Comparison of ENCODE assay signal across 1 cellular context in genomic region chr7:98284335-98285036, GRCh38.
TF ChIP-seq lines count a peak whose summit lies in the region.

No MANE protein-coding gene starts in this region.

TF ChIP-seq in HepG2, 621 proteins besides CTCF, POLR2A, EP300 and RAD21 (continued from another document and continues in another):
- TF ChIP-seq, protein P1, sequence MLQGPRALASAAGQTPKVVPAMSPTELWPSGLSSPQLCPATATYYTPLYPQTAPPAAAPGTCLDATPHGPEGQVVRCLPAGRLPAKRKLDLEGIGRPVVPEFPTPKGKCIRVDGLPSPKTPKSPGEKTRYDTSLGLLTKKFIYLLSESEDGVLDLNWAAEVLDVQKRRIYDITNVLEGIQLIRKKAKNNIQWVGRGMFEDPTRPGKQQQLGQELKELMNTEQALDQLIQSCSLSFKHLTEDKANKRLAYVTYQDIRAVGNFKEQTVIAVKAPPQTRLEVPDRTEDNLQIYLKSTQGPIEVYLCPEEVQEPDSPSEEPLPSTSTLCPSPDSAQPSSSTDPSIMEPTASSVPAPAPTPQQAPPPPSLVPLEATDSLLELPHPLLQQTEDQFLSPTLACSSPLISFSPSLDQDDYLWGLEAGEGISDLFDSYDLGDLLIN (CRISPR knock-in tag; IDR thresholded peaks at IDR 0.05; ENCODE audit: borderline replicate concordance): no peak
- no peak for TF ChIP-seq TOE1 (CRISPR knock-in tag; IDR thresholded peaks at IDR 0.05)
- no peak for TF ChIP-seq ZNF224 (CRISPR knock-in tag; IDR thresholded peaks at IDR 0.05)
- no peak for TF ChIP-seq ZNF382 (CRISPR knock-in tag; IDR thresholded peaks at IDR 0.05; ENCODE audit: borderline replicate concordance)
- TF ChIP-seq ZBTB38 (CRISPR knock-in tag; IDR thresholded peaks at IDR 0.05): peak; percentile 79
- no peak for TF ChIP-seq RCOR2 (CRISPR knock-in tag; IDR thresholded peaks at IDR 0.05)
- no peak for TF ChIP-seq ZNF24 (IDR thresholded peaks at IDR 0.05)
- TF ChIP-seq, protein P2, sequence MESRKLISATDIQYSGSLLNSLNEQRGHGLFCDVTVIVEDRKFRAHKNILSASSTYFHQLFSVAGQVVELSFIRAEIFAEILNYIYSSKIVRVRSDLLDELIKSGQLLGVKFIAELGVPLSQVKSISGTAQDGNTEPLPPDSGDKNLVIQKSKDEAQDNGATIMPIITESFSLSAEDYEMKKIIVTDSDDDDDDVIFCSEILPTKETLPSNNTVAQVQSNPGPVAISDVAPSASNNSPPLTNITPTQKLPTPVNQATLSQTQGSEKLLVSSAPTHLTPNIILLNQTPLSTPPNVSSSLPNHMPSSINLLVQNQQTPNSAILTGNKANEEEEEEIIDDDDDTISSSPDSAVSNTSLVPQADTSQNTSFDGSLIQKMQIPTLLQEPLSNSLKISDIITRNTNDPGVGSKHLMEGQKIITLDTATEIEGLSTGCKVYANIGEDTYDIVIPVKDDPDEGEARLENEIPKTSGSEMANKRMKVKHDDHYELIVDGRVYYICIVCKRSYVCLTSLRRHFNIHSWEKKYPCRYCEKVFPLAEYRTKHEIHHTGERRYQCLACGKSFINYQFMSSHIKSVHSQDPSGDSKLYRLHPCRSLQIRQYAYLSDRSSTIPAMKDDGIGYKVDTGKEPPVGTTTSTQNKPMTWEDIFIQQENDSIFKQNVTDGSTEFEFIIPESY (CRISPR knock-in tag; IDR thresholded peaks at IDR 0.05): peak; percentile 98
- no peak for TF ChIP-seq RFX5 (IDR thresholded peaks at IDR 0.05; ENCODE audit: low read depth, low read length)
- no peak for TF ChIP-seq ZKSCAN1 (IDR thresholded peaks at IDR 0.05; ENCODE audit: low read length)
- no peak for TF ChIP-seq CEBPB (IDR thresholded peaks at IDR 0.05; ENCODE audit: borderline replicate concordance, low read depth, low read length)
- no peak for TF ChIP-seq ZNF780A (CRISPR knock-in tag; IDR thresholded peaks at IDR 0.05)
- TF ChIP-seq HMG20A (CRISPR knock-in tag; IDR thresholded peaks at IDR 0.05; ENCODE audit: borderline replicate concordance): no peak
- no peak for TF ChIP-seq AHDC1 (CRISPR knock-in tag; IDR thresholded peaks at IDR 0.05; ENCODE audit: borderline replicate concordance)
- TF ChIP-seq ATF1 (CRISPR knock-in tag; IDR thresholded peaks at IDR 0.05): no peak
- TF ChIP-seq, protein P3, sequence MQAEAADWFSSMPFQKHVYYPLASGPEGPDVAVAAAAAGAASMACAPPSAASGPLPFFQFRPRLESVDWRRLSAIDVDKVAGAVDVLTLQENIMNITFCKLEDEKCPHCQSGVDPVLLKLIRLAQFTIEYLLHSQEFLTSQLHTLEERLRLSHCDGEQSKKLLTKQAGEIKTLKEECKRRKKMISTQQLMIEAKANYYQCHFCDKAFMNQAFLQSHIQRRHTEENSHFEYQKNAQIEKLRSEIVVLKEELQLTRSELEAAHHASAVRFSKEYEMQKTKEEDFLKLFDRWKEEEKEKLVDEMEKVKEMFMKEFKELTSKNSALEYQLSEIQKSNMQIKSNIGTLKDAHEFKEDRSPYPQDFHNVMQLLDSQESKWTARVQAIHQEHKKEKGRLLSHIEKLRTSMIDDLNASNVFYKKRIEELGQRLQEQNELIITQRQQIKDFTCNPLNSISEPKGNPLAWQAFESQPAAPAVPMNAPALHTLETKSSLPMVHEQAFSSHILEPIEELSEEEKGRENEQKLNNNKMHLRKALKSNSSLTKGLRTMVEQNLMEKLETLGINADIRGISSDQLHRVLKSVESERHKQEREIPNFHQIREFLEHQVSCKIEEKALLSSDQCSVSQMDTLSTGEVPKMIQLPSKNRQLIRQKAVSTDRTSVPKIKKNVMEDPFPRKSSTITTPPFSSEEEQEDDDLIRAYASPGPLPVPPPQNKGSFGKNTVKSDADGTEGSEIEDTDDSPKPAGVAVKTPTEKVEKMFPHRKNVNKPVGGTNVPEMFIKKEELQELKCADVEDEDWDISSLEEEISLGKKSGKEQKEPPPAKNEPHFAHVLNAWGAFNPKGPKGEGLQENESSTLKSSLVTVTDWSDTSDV (CRISPR knock-in tag; IDR thresholded peaks at IDR 0.05): no peak
- no peak for TF ChIP-seq ZNF343 (CRISPR knock-in tag; IDR thresholded peaks at IDR 0.05)
- no peak for TF ChIP-seq ZMAT3 (CRISPR knock-in tag; conservative IDR thresholded peaks at IDR 0.05)
- TF ChIP-seq REXO4 (CRISPR knock-in tag; IDR thresholded peaks at IDR 0.05; ENCODE audit: borderline replicate concordance): no peak
- TF ChIP-seq, protein P4, sequence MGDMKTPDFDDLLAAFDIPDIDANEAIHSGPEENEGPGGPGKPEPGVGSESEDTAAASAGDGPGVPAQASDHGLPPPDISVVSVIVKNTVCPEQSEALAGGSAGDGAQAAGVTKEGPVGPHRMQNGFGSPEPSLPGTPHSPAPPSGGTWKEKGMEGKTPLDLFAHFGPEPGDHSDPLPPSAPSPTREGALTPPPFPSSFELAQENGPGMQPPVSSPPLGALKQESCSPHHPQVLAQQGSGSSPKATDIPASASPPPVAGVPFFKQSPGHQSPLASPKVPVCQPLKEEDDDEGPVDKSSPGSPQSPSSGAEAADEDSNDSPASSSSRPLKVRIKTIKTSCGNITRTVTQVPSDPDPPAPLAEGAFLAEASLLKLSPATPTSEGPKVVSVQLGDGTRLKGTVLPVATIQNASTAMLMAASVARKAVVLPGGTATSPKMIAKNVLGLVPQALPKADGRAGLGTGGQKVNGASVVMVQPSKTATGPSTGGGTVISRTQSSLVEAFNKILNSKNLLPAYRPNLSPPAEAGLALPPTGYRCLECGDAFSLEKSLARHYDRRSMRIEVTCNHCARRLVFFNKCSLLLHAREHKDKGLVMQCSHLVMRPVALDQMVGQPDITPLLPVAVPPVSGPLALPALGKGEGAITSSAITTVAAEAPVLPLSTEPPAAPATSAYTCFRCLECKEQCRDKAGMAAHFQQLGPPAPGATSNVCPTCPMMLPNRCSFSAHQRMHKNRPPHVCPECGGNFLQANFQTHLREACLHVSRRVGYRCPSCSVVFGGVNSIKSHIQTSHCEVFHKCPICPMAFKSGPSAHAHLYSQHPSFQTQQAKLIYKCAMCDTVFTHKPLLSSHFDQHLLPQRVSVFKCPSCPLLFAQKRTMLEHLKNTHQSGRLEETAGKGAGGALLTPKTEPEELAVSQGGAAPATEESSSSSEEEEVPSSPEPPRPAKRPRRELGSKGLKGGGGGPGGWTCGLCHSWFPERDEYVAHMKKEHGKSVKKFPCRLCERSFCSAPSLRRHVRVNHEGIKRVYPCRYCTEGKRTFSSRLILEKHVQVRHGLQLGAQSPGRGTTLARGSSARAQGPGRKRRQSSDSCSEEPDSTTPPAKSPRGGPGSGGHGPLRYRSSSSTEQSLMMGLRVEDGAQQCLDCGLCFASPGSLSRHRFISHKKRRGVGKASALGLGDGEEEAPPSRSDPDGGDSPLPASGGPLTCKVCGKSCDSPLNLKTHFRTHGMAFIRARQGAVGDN (CRISPR knock-in tag; IDR thresholded peaks at IDR 0.05): peak; percentile 62
- TF ChIP-seq ZNF460 (CRISPR knock-in tag; IDR thresholded peaks at IDR 0.05; ENCODE audit: borderline replicate concordance): no peak
- no peak for TF ChIP-seq ZFY (CRISPR knock-in tag; IDR thresholded peaks at IDR 0.05)
- no peak for TF ChIP-seq ZNF576 (CRISPR knock-in tag; IDR thresholded peaks at IDR 0.05)
- TF ChIP-seq, protein P5, sequence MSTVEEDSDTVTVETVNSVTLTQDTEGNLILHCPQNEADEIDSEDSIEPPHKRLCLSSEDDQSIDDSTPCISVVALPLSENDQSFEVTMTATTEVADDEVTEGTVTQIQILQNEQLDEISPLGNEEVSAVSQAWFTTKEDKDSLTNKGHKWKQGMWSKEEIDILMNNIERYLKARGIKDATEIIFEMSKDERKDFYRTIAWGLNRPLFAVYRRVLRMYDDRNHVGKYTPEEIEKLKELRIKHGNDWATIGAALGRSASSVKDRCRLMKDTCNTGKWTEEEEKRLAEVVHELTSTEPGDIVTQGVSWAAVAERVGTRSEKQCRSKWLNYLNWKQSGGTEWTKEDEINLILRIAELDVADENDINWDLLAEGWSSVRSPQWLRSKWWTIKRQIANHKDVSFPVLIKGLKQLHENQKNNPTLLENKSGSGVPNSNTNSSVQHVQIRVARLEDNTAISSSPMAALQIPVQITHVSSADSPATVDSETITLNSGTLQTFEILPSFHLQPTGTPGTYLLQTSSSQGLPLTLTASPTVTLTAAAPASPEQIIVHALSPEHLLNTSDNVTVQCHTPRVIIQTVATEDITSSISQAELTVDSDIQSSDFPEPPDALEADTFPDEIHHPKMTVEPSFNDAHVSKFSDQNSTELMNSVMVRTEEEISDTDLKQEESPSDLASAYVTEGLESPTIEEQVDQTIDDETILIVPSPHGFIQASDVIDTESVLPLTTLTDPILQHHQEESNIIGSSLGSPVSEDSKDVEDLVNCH (CRISPR knock-in tag; IDR thresholded peaks at IDR 0.05): no peak
- TF ChIP-seq GLMP (CRISPR knock-in tag; IDR thresholded peaks at IDR 0.05; ENCODE audit: borderline replicate concordance): no peak
- peak; percentile 37; the same call in 1 of the 2 replicates for TF ChIP-seq HNF4A (CRISPR knock-in tag; IDR thresholded peaks at IDR 0.05)
- TF ChIP-seq PHF20 (CRISPR knock-in tag; IDR thresholded peaks at IDR 0.05): 0 out of 2 replicates have a peak, but pooled peaks have one; percentile 27
- TF ChIP-seq, protein P6, sequence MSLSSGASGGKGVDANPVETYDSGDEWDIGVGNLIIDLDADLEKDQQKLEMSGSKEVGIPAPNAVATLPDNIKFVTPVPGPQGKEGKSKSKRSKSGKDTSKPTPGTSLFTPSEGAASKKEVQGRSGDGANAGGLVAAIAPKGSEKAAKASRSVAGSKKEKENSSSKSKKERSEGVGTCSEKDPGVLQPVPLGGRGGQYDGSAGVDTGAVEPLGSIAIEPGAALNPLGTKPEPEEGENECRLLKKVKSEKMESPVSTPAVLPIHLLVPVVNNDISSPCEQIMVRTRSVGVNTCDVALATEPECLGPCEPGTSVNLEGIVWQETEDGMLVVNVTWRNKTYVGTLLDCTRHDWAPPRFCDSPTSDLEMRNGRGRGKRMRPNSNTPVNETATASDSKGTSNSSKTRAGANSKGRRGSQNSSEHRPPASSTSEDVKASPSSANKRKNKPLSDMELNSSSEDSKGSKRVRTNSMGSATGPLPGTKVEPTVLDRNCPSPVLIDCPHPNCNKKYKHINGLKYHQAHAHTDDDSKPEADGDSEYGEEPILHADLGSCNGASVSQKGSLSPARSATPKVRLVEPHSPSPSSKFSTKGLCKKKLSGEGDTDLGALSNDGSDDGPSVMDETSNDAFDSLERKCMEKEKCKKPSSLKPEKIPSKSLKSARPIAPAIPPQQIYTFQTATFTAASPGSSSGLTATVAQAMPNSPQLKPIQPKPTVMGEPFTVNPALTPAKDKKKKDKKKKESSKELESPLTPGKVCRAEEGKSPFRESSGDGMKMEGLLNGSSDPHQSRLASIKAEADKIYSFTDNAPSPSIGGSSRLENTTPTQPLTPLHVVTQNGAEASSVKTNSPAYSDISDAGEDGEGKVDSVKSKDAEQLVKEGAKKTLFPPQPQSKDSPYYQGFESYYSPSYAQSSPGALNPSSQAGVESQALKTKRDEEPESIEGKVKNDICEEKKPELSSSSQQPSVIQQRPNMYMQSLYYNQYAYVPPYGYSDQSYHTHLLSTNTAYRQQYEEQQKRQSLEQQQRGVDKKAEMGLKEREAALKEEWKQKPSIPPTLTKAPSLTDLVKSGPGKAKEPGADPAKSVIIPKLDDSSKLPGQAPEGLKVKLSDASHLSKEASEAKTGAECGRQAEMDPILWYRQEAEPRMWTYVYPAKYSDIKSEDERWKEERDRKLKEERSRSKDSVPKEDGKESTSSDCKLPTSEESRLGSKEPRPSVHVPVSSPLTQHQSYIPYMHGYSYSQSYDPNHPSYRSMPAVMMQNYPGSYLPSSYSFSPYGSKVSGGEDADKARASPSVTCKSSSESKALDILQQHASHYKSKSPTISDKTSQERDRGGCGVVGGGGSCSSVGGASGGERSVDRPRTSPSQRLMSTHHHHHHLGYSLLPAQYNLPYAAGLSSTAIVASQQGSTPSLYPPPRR (CRISPR knock-in tag; IDR thresholded peaks at IDR 0.05; ENCODE audit: borderline replicate concordance): no peak
- no peak for TF ChIP-seq ZNF792 (CRISPR knock-in tag; IDR thresholded peaks at IDR 0.05)
